In the genomic region with DNA sequence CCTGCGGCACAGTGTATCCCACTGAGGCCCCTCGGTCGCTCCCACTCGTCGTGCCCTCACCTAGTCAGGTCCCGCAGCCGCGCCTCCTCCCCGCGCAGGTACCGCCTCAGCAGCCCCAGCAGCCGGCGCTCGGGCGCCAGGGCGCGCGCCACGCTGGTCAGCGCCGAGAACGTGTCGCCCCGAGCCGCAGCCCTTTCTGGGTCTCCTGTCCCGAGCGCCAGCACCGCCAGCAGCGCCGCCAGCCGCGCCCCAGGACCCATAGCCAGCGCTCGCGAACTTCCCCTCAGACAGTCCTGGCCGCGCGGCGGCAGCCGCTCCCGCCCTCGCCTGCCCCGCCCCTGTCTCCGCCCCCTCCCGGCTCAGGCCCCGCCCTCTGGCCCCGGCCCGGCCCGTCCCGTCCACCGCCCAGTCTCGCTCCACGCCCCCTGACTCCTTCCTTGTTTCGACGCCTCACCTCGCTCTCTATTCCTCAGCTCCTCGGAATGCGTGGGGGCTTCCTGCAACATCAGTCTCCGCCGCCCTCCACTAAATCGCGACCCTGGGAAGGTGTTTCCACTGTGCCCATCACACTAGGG, we compare ENCODE assay signal across 8 cellular contexts. TPM values are rescaled to one million over a fixed set of nuclear protein-coding genes. Genes with fewer than 3 reads are reported as not detected.
DNase-seq lines count a peak whose midpoint lies in the region; ATAC-seq and TF ChIP-seq lines count a peak whose summit lies in the region.

A gene (minus strand): TSS at position 289 of the 575 bp plus-strand sequence. CDS start 29 bp downstream, at position 260.

- ATAC-seq in activated CD4-positive, CD25-positive, alpha-beta regulatory T cell treated with anti-CD3 and anti-CD28 coated beads, Interleukin-2, amount 50 U/mL, for 24 hours = peak; percentile 81 to 85
- ATAC-seq in HG02938 (IDR thresholded peaks at IDR 0.05; ENCODE audit: unreplicated experiment) = no peak

- TF ChIP-seq RAD21 in liver (IDR thresholded peaks at IDR 0.05) = no peak

- no peak within 1 kb of the TSS for H3K27ac ChIP-seq in liver (ENCODE audit: low read depth in 1 of 2, low read length in 2 of 2)

- H3K4me1 ChIP-seq in liver (ENCODE audit: control insufficient read depth in 4 of 4, insufficient read depth in 4 of 4, low read length in 3 of 4) = peaks cover 3 to 7% (median 4%) of the 10 kb centered on the region in 4 donors

- H3K4me3 Mint-ChIP-seq in dendritic cell treated with granulocyte-macrophage colony-stimulating factor and Interleukin-4, amounts not matched to agents 40 ng/mL and 50 ng/mL, for 4 days = peak within 1 kb of the TSS; percentile 79

- TF ChIP-seq CTCF in AG10803 (conservative IDR thresholded peaks at IDR 0.05; ENCODE audit: low read length) (no peak), liver (IDR thresholded peaks at IDR 0.05; ENCODE audit: low read depth, low read length, missing input control) (no peak)

- no peaks in the 10 kb centered on the region for H3K36me3 ChIP-seq in liver (ENCODE audit: control insufficient read depth in 4 of 4, insufficient read depth in 3 of 4, low read depth in 1 of 4, low read length in 3 of 4)

- peaks cover 27% of the 10 kb centered on the region for H3K27me3 Mint-ChIP-seq in dendritic cell treated with granulocyte-macrophage colony-stimulating factor and Interleukin-4, amounts not matched to agents 40 ng/mL and 50 ng/mL, for 4 days

- H3K4me3 ChIP-seq in AG10803 (ENCODE audit: low read length) (peak within 1 kb of the TSS; percentile 67), liver (ENCODE audit: low read depth in 1 of 3, low read length in 3 of 3) (peak within 1 kb of the TSS in 2 of 3 donors; percentile 45 to 57)

- peaks cover 21% of the 10 kb centered on the region for H3K4me1 Mint-ChIP-seq in dendritic cell treated with granulocyte-macrophage colony-stimulating factor and Interleukin-4, amounts not matched to agents 40 ng/mL and 50 ng/mL, for 4 days (ENCODE audit: low read depth)

- peaks cover 0 to 2% (median 1%) of the 10 kb centered on the region in 4 donors for H3K9me3 ChIP-seq in liver (ENCODE audit: control insufficient read depth in 4 of 4, low read length in 3 of 4)

- no peak within 1 kb of the TSS for H3K9ac ChIP-seq in liver (ENCODE audit: low read depth in 1 of 2, low read length in 2 of 2)

- intact Hi-C loops in dendritic cell treated with granulocyte-macrophage colony-stimulating factor and Interleukin-4, amounts not matched to agents 40 ng/mL and 50 ng/mL, for 4 days (cut with micrococcal nuclease) = no loop called here

- H3K27ac Mint-ChIP-seq in dendritic cell treated with granulocyte-macrophage colony-stimulating factor and Interleukin-4, amounts not matched to agents 40 ng/mL and 50 ng/mL, for 4 days = peak within 1 kb of the TSS; percentile 69

- DNase-seq in AG10803 (ENCODE audit: low read depth) = peak; percentile 29
- DNase-seq in HuH-7.5 (ENCODE audit: low spot score) = peak; percentile 54
- peak; percentile 30 to 55 (median 32) for DNase-seq in stimulated activated CD4-positive, alpha-beta T cell treated with anti-CD3 and anti-CD28 coated beads, TNF-alpha, amount 100 ng/mL, for 48 hours (ENCODE audit: low read depth in 3 of 3)
- DNase-seq in NCI-H2081 treated with DMSO at 0.1 percent for 48 hours (lab: John Stamatoyannopoulos, UW) = no peak

- no peaks in the 10 kb centered on the region for H3K36me3 Mint-ChIP-seq in dendritic cell treated with granulocyte-macrophage colony-stimulating factor and Interleukin-4, amounts not matched to agents 40 ng/mL and 50 ng/mL, for 4 days (ENCODE audit: low read depth)

- WGBS in liver = 7% methylated on average over 62 of the region's 62 CpGs

- H3K27me3 ChIP-seq in liver (ENCODE audit: control insufficient read depth in 4 of 4, insufficient read depth in 4 of 4, low read length in 3 of 4) = peaks cover 0 to 3% (median 1%) of the 10 kb centered on the region in 4 donors

- H3K9me3 Mint-ChIP-seq in dendritic cell treated with granulocyte-macrophage colony-stimulating factor and Interleukin-4, amounts not matched to agents 40 ng/mL and 50 ng/mL, for 4 days = peaks cover 7% of the 10 kb centered on the region

TF ChIP-seq in liver, 16 proteins besides CTCF, POLR2A, EP300 and RAD21:
- TF ChIP-seq YY1 (IDR thresholded peaks at IDR 0.05) = no peak
- TF ChIP-seq FOXA1 (IDR thresholded peaks at IDR 0.05) = no peak
- TF ChIP-seq, protein P1, sequence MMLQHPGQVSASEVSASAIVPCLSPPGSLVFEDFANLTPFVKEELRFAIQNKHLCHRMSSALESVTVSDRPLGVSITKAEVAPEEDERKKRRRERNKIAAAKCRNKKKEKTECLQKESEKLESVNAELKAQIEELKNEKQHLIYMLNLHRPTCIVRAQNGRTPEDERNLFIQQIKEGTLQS (IDR thresholded peaks at IDR 0.05) = no peak
- TF ChIP-seq NR2F2 (IDR thresholded peaks at IDR 0.05) = no peak
- TF ChIP-seq, protein P2, sequence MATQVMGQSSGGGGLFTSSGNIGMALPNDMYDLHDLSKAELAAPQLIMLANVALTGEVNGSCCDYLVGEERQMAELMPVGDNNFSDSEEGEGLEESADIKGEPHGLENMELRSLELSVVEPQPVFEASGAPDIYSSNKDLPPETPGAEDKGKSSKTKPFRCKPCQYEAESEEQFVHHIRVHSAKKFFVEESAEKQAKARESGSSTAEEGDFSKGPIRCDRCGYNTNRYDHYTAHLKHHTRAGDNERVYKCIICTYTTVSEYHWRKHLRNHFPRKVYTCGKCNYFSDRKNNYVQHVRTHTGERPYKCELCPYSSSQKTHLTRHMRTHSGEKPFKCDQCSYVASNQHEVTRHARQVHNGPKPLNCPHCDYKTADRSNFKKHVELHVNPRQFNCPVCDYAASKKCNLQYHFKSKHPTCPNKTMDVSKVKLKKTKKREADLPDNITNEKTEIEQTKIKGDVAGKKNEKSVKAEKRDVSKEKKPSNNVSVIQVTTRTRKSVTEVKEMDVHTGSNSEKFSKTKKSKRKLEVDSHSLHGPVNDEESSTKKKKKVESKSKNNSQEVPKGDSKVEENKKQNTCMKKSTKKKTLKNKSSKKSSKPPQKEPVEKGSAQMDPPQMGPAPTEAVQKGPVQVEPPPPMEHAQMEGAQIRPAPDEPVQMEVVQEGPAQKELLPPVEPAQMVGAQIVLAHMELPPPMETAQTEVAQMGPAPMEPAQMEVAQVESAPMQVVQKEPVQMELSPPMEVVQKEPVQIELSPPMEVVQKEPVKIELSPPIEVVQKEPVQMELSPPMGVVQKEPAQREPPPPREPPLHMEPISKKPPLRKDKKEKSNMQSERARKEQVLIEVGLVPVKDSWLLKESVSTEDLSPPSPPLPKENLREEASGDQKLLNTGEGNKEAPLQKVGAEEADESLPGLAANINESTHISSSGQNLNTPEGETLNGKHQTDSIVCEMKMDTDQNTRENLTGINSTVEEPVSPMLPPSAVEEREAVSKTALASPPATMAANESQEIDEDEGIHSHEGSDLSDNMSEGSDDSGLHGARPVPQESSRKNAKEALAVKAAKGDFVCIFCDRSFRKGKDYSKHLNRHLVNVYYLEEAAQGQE (IDR thresholded peaks at IDR 0.05) = no peak
- no peak for TF ChIP-seq SP1 (IDR thresholded peaks at IDR 0.05)
TF ChIP-seq in liver: peak in this region for 0.

RNA-seq across cellular contexts. Expression of the gene that starts here (rescaled TPM):
- under 1 TPM; 0.23 to 0.42 TPM for total RNA-seq in liver
- under 1 TPM; 0.07 to 0.59 TPM for polyA plus RNA-seq in liver
